ENCODE assay signal across 1 cellular context in the genomic region with DNA sequence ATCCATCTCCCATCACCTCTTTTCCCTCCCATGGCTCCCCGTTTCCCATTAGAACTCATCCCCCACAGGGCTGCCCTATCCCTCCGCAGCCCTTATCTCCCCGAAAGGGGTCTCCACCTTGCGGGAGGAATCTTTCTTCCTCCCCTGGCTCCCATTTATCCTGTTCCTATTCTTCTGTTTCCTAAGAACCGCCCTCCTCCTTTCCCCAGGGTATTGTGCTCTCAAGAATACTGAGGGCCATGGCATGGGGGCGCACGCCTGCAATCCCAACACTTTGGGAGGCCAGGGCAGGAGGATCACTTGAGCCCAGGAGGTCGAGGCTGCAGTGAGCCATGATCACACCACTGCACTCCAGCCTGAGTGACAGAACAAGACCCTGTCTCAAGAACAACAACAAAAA.
TF ChIP-seq lines count a peak whose summit lies in the region.

No MANE protein-coding gene starts in this region.

TF ChIP-seq in K562, 482 proteins besides CTCF, POLR2A, EP300 and RAD21:
- no peak for TF ChIP-seq PHB (CRISPR knock-in tag; IDR thresholded peaks at IDR 0.05)
- TF ChIP-seq, protein P1, sequence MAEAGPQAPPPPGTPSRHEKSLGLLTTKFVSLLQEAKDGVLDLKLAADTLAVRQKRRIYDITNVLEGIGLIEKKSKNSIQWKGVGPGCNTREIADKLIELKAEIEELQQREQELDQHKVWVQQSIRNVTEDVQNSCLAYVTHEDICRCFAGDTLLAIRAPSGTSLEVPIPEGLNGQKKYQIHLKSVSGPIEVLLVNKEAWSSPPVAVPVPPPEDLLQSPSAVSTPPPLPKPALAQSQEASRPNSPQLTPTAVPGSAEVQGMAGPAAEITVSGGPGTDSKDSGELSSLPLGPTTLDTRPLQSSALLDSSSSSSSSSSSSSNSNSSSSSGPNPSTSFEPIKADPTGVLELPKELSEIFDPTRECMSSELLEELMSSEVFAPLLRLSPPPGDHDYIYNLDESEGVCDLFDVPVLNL (CRISPR knock-in tag; IDR thresholded peaks at IDR 0.05; ENCODE audit: low read depth), result no peak
- no peak for TF ChIP-seq FOXK2 (conservative IDR thresholded peaks at IDR 0.05 in 1 of 2, IDR thresholded peaks at IDR 0.05 in 1 of 2; ENCODE audit: low read depth in 2 of 2)
- TF ChIP-seq, protein P2, sequence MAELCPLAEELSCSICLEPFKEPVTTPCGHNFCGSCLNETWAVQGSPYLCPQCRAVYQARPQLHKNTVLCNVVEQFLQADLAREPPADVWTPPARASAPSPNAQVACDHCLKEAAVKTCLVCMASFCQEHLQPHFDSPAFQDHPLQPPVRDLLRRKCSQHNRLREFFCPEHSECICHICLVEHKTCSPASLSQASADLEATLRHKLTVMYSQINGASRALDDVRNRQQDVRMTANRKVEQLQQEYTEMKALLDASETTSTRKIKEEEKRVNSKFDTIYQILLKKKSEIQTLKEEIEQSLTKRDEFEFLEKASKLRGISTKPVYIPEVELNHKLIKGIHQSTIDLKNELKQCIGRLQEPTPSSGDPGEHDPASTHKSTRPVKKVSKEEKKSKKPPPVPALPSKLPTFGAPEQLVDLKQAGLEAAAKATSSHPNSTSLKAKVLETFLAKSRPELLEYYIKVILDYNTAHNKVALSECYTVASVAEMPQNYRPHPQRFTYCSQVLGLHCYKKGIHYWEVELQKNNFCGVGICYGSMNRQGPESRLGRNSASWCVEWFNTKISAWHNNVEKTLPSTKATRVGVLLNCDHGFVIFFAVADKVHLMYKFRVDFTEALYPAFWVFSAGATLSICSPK (IDR thresholded peaks at IDR 0.05; ENCODE audit: borderline replicate concordance), result no peak
- TF ChIP-seq, protein P3, sequence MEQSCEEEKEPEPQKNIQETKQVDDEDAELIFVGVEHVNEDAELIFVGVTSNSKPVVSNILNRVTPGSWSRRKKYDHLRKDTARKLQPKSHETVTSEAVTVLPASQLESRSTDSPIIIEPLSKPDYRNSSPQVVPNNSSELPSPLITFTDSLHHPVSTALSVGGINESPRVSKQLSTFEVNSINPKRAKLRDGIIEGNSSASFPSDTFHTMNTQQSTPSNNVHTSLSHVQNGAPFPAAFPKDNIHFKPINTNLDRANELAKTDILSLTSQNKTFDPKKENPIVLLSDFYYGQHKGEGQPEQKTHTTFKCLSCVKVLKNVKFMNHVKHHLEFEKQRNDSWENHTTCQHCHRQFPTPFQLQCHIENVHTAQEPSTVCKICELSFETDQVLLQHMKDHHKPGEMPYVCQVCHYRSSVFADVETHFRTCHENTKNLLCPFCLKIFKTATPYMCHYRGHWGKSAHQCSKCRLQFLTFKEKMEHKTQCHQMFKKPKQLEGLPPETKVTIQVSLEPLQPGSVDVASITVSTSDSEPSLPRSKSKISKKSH (CRISPR knock-in tag; IDR thresholded peaks at IDR 0.05), result no peak
- TF ChIP-seq TOE1 (IDR thresholded peaks at IDR 0.05; ENCODE audit: borderline replicate concordance), result no peak
- no peak for TF ChIP-seq TOE1 (CRISPR knock-in tag; IDR thresholded peaks at IDR 0.05; ENCODE audit: borderline replicate concordance, low read depth)
- TF ChIP-seq, protein P4, sequence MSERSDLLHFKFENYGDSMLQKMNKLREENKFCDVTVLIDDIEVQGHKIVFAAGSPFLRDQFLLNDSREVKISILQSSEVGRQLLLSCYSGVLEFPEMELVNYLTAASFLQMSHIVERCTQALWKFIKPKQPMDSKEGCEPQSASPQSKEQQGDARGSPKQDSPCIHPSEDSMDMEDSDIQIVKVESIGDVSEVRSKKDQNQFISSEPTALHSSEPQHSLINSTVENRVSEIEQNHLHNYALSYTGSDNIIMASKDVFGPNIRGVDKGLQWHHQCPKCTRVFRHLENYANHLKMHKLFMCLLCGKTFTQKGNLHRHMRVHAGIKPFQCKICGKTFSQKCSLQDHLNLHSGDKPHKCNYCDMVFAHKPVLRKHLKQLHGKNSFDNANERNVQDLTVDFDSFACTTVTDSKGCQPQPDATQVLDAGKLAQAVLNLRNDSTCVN (CRISPR knock-in tag; IDR thresholded peaks at IDR 0.05), result no peak
- TF ChIP-seq, protein P5, sequence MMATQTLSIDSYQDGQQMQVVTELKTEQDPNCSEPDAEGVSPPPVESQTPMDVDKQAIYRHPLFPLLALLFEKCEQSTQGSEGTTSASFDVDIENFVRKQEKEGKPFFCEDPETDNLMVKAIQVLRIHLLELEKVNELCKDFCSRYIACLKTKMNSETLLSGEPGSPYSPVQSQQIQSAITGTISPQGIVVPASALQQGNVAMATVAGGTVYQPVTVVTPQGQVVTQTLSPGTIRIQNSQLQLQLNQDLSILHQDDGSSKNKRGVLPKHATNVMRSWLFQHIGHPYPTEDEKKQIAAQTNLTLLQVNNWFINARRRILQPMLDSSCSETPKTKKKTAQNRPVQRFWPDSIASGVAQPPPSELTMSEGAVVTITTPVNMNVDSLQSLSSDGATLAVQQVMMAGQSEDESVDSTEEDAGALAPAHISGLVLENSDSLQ (IDR thresholded peaks at IDR 0.05), result no peak
- no peak for TF ChIP-seq TAF7 (tag; IDR thresholded peaks at IDR 0.05)
- TF ChIP-seq, protein P6, sequence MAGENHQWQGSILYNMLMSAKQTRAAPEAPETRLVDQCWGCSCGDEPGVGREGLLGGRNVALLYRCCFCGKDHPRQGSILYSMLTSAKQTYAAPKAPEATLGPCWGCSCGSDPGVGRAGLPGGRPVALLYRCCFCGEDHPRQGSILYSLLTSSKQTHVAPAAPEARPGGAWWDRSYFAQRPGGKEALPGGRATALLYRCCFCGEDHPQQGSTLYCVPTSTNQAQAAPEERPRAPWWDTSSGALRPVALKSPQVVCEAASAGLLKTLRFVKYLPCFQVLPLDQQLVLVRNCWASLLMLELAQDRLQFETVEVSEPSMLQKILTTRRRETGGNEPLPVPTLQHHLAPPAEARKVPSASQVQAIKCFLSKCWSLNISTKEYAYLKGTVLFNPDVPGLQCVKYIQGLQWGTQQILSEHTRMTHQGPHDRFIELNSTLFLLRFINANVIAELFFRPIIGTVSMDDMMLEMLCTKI (IDR thresholded peaks at IDR 0.05; ENCODE audit: partially characterized antibody), result no peak
- TF ChIP-seq, protein P7, sequence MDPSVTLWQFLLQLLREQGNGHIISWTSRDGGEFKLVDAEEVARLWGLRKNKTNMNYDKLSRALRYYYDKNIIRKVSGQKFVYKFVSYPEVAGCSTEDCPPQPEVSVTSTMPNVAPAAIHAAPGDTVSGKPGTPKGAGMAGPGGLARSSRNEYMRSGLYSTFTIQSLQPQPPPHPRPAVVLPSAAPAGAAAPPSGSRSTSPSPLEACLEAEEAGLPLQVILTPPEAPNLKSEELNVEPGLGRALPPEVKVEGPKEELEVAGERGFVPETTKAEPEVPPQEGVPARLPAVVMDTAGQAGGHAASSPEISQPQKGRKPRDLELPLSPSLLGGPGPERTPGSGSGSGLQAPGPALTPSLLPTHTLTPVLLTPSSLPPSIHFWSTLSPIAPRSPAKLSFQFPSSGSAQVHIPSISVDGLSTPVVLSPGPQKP (CRISPR knock-in tag; IDR thresholded peaks at IDR 0.05), result no peak
- TF ChIP-seq MAFK (IDR thresholded peaks at IDR 0.05; ENCODE audit: low read length), result no peak
- no peak for TF ChIP-seq ZNF766 (CRISPR knock-in tag; conservative IDR thresholded peaks at IDR 0.05)
- TF ChIP-seq MYBL2 (IDR thresholded peaks at IDR 0.05; ENCODE audit: low read depth), result no peak
- no peak for TF ChIP-seq MYBL2 (CRISPR knock-in tag; IDR thresholded peaks at IDR 0.05; ENCODE audit: borderline replicate concordance)
